8 cellular contexts compared by ENCODE assay signal in the genomic region with DNA sequence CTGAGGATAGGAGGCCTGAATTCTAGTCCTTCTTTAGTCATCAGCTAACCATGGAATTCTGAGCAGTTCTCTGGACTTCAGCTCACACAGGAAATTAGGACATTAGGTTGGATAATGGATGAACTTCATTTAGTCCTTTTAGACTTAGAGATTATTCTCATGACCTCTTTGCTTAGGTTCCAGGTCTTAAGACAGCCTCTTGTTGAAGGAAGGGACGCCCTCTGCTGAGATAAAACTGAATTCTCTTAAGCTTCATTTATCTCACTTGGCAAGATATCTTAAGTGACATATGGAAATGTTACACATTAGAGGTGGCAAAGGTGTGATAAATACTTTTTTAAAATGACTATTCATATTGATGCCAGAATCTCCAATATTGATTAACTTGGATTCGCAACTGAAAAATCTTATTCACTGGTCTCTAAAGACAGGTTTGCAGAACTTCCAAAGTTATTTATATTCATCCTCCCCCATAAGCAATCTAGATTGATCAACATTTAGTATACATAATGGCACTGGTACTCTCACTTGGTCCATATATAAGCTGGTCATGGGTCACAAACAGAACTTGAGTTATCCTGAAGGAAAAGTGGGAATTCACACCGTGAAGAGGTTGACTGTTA. TPM values are rescaled to one million over a fixed set of nuclear protein-coding genes. Genes with fewer than 3 reads are reported as not detected.
DNase-seq lines count a peak whose midpoint lies in the region; ATAC-seq, FAIRE-seq and TF ChIP-seq lines count a peak whose summit lies in the region.

No MANE protein-coding gene starts in this region.

- no peaks in the 10 kb centered on the region for H3K4me1 Mint-ChIP-seq in immature natural killer cell

- H3K27ac Mint-ChIP-seq in immature natural killer cell: no peak overlapping the region

- H3K4me1 ChIP-seq in ascending aorta: peaks cover 0 to 2% of the 10 kb centered on the region in 2 donors
- H3K4me1 ChIP-seq in kidney (ENCODE audit: control insufficient read depth in 1 of 2, insufficient read depth in 1 of 2, low read depth in 1 of 2, low read length in 2 of 2): peaks cover 0 to 2% of the 10 kb centered on the region in 2 donors

- peak; percentile 80 for FAIRE-seq in kidney (lab: Jason Lieb, UNC)

- no peak for TF ChIP-seq POLR2A in NB4 (IDR thresholded peaks at IDR 0.05; ENCODE audit: extremely low read depth, insufficient read length)

- no peaks in the 10 kb centered on the region for H3K27me3 ChIP-seq in AG04450 (ENCODE audit: control insufficient read depth, insufficient read depth, low read length)
- no peaks in the 10 kb centered on the region for H3K27me3 ChIP-seq in ascending aorta

- H3K9me3 ChIP-seq in AG04450 (ENCODE audit: control insufficient read depth, insufficient read depth, low read length) (no peaks in the 10 kb centered on the region), ascending aorta (no peaks in the 10 kb centered on the region), kidney (ENCODE audit: control insufficient read depth in 1 of 2, low read length in 2 of 2) (no peaks in the 10 kb centered on the region)

- H3K9me3 Mint-ChIP-seq in immature natural killer cell: no peaks in the 10 kb centered on the region

- H3K27me3 Mint-ChIP-seq in immature natural killer cell (ENCODE audit: low read depth in 3 of 3): peaks cover 0 to 7% (median 0%) of the 10 kb centered on the region in 3 donors

- no peak overlapping the region for H3K9ac ChIP-seq in kidney (ENCODE audit: low read length in 2 of 2)

- ATAC-seq in GM18517 (IDR thresholded peaks at IDR 0.05; ENCODE audit: unreplicated experiment) (peak; percentile 65), GM19455 (IDR thresholded peaks at IDR 0.05; ENCODE audit: unreplicated experiment) (no peak), GM18511 (IDR thresholded peaks at IDR 0.05; ENCODE audit: unreplicated experiment) (no peak)

- H3K27ac ChIP-seq in AG04450 (ENCODE audit: low read depth, low read length) (no peak overlapping the region), ascending aorta (no peak overlapping the region), kidney (ENCODE audit: low read depth in 2 of 2, low read length in 2 of 2) (no peak overlapping the region)

- CTCF ChIA-PET in AG04450 (lab: Charles Lee): interaction anchor here (0.6 to 2.6 kb wide), 40 partner anchors 10 to 364 kb away, joined by 3 to 65 read pairs (median 4); no protein-coding TSS in a partner anchor

- DNase-seq in AG04450 (ENCODE audit: low read depth, low spot score) (peak; percentile 52), NB4 (ENCODE audit: low read depth) (peak; percentile 88), ascending aorta (ENCODE audit: low spot score in 2 of 2) (no peak), kidney (no peak), immature natural killer cell (no peak)

- H3K36me3 Mint-ChIP-seq in immature natural killer cell: no peaks in the 10 kb centered on the region

- H3K36me3 ChIP-seq in ascending aorta (no peaks in the 10 kb centered on the region), kidney (ENCODE audit: control insufficient read depth in 1 of 2, insufficient read depth in 2 of 2, low read length in 2 of 2) (no peaks in the 10 kb centered on the region)

- intact Hi-C loops in ascending aorta (cut with DNase I): loop anchor here (1.0 kb wide), 1 partner anchor 158 kb away; no protein-coding TSS in a partner anchor
- intact Hi-C loops in kidney (cut with DNase I): no loop called here

- H3K4me3 Mint-ChIP-seq in immature natural killer cell: no peak overlapping the region

- TF ChIP-seq CTCF in AG04450 (IDR thresholded peaks at IDR 0.05; ENCODE audit: low read depth, low read length): peak; percentile 65
- TF ChIP-seq CTCF in NB4 (IDR thresholded peaks at IDR 0.05; ENCODE audit: low read depth, low read length): peak; percentile 44
- TF ChIP-seq CTCF in ascending aorta (IDR thresholded peaks at IDR 0.05): peak; percentile 43 to 60 (median 52)
- peak; percentile 70 for TF ChIP-seq CTCF in kidney (IDR thresholded peaks at IDR 0.05; ENCODE audit: borderline replicate concordance, extremely low read depth, insufficient read depth)

- H3K4me3 ChIP-seq in AG04450 (ENCODE audit: low read depth, low read length) (no peak overlapping the region), NB4 (ENCODE audit: low read depth, low read length) (no peak overlapping the region), ascending aorta (no peak overlapping the region), kidney (ENCODE audit: low read length in 2 of 2) (no peak overlapping the region)

- POLR2A ChIA-PET in AG04450 (lab: Yijun Ruan, JAX): no interaction called here

RNA-seq across cellular contexts. Expression of gene ZNF366, which starts 16.9 kb away (rescaled TPM):
- polyA plus RNA-seq in AG04450 (2011; rRNA removed) (not detected in 2 replicates), kidney (ENCODE audit: insufficient read depth, low read depth, low replicate concordance) (0.22 TPM), immature natural killer cell (under 1 TPM in 2 of 3 donors, not detected in 1; 0.09 to 0.62 TPM)
- polyA minus RNA-seq in AG04450 (2011; rRNA and poly(A)+ RNA removed): not detected in 2 replicates
- total RNA-seq in ascending aorta (7.9 TPM), kidney (8.1 TPM)

Comparison
In these comparisons a context has a peak if more than half of its experiments do, and no peak if none do; other contexts are left out.
1. DNase-seq: peak in AG04450 (single experiment) and NB4 (single experiment); none in ascending aorta (0 of 2), kidney (single experiment) and immature natural killer cell (0 of 3).
2. Peak in every context shown above with its lines, with median percentiles within 50 percentile points of each other: CTCF ChIP-seq.